ENCODE assay signal across 11 cellular contexts in genomic region chr1:2212167-2212541, GRCh38. TPM values are rescaled to one million over a fixed set of nuclear protein-coding genes. Genes with fewer than 3 reads are reported as not detected.
DNase-seq lines count a peak whose midpoint lies in the region; ATAC-seq and TF ChIP-seq lines count a peak whose summit lies in the region.
"Had no signal": no experiment of that assay in that cellular context is flagged by ENCODE, and none has a peak within 500 bp of the region (broad histone marks: within the 10 kb centered on the region; RNA-seq: fewer than 3 reads in every experiment).

No MANE protein-coding gene starts in this region.

- H3K27ac Mint-ChIP-seq in osteocyte (ENCODE audit: unreplicated experiment) = peak overlapping the region; percentile 91
- H3K27ac Mint-ChIP-seq: activated T-helper 1 cell treated with anti-CD3 and anti-CD28 coated beads, Interleukin-12 subunit alpha, Interleukin-12 subunit beta, Interleukin-2, Interleukin-4 antibody, amounts not matched to agents 30 ng/mL and 10 ng/mL and 1 ng/mL, durations not matched to agents 14 hours and 24 hours and 36 hours; CD4-positive, alpha-beta T cell had no signal

- no peaks in the 10 kb centered on the region for H3K36me3 Mint-ChIP-seq in osteocyte (ENCODE audit: unreplicated experiment)

- H3K79me2 ChIP-seq in ACC112 (ENCODE audit: control insufficient read depth, insufficient read depth, low read length, unreplicated experiment) = no peaks in the 10 kb centered on the region

- ATAC-seq in SK-N-SH treated with all-trans-retinoic acid at 6 μM for 48 hours = peak; percentile 7; the same call in 1 of the 3 replicates
- ATAC-seq in GM21717 (IDR thresholded peaks at IDR 0.05; ENCODE audit: unreplicated experiment) = no peak
- ATAC-seq in HG02973 (IDR thresholded peaks at IDR 0.05; ENCODE audit: unreplicated experiment) = no peak
- no peak for ATAC-seq in HG03108 (IDR thresholded peaks at IDR 0.05; ENCODE audit: unreplicated experiment)

- intact Hi-C loops in posterior cingulate gyrus (cut with DNase I) = no loop called here

- H3K4me3 Mint-ChIP-seq in osteocyte (ENCODE audit: unreplicated experiment) = no peak overlapping the region
- H3K4me3 Mint-ChIP-seq: activated T-helper 1 cell treated with anti-CD3 and anti-CD28 coated beads, Interleukin-12 subunit alpha, Interleukin-12 subunit beta, Interleukin-2, Interleukin-4 antibody, amounts not matched to agents 30 ng/mL and 10 ng/mL and 1 ng/mL, durations not matched to agents 14 hours and 24 hours and 36 hours had no signal

- H3K4me1 Mint-ChIP-seq in osteocyte (ENCODE audit: unreplicated experiment) = peaks cover 44% of the 10 kb centered on the region

- H3K4me3 ChIP-seq in ACC112 (ENCODE audit: low read depth, low read length) (no peak overlapping the region), fibroblast of pulmonary artery (replicated peaks; ENCODE audit: low read depth, low read length) (peak overlapping the region; percentile 30)

- DNase-seq in fibroblast of pulmonary artery (ENCODE audit: low read depth) (no peak), osteocyte (ENCODE audit: extremely low spot score, unreplicated experiment) (no peak), posterior cingulate gyrus (no peak)
- DNase-seq: NCI-H1048 had no signal

- H3K4me1 ChIP-seq in ACC112 (ENCODE audit: control insufficient read depth, insufficient read depth, low read length, unreplicated experiment) = peaks cover 47% of the 10 kb centered on the region

- no peaks in the 10 kb centered on the region for H3K27me3 Mint-ChIP-seq in osteocyte (ENCODE audit: unreplicated experiment)
- H3K27me3 Mint-ChIP-seq: CD4-positive, alpha-beta T cell had no signal

- no peaks in the 10 kb centered on the region for H3K36me3 ChIP-seq in ACC112 (ENCODE audit: insufficient read depth, low read length)

- H2AFZ ChIP-seq in ACC112 (ENCODE audit: low read length, unreplicated experiment) = no peak overlapping the region

- no peaks in the 10 kb centered on the region for H3K9me3 Mint-ChIP-seq in osteocyte (ENCODE audit: unreplicated experiment)
- H3K9me3 Mint-ChIP-seq: activated T-helper 1 cell treated with anti-CD3 and anti-CD28 coated beads, Interleukin-12 subunit alpha, Interleukin-12 subunit beta, Interleukin-2, Interleukin-4 antibody, amounts not matched to agents 30 ng/mL and 10 ng/mL and 1 ng/mL, durations not matched to agents 14 hours and 24 hours and 36 hours; CD4-positive, alpha-beta T cell had no signal

- no peak for TF ChIP-seq CTCF in fibroblast of pulmonary artery (IDR thresholded peaks at IDR 0.05; ENCODE audit: low read length, missing control alignments)
- no peak for TF ChIP-seq CTCF in osteocyte (IDR thresholded peaks at IDR 0.05)

- H3K27ac ChIP-seq in ACC112 (ENCODE audit: low read depth, low read length) = peak overlapping the region; percentile 95

- no peaks in the 10 kb centered on the region for H3K27me3 ChIP-seq in ACC112 (ENCODE audit: insufficient read depth, low read length)

TF ChIP-seq in SK-N-SH treated with all-trans-retinoic acid at 6 μM for 48 hours, 23 proteins besides CTCF, POLR2A, EP300 and RAD21:
- TF ChIP-seq ZNF70 (CRISPR knock-in tag; IDR thresholded peaks at IDR 0.05) = no peak
- TF ChIP-seq BACH2 (CRISPR knock-in tag; IDR thresholded peaks at IDR 0.05; ENCODE audit: borderline replicate concordance) = no peak
- no peak for TF ChIP-seq ARNTL (CRISPR knock-in tag; IDR thresholded peaks at IDR 0.05; ENCODE audit: borderline replicate concordance, low read depth)
- no peak for TF ChIP-seq GLIS3 (CRISPR knock-in tag; IDR thresholded peaks at IDR 0.05)
- TF ChIP-seq OSR1 (CRISPR knock-in tag; IDR thresholded peaks at IDR 0.05) = no peak
- TF ChIP-seq ZFP30 (CRISPR knock-in tag; IDR thresholded peaks at IDR 0.05) = no peak
- no peak for TF ChIP-seq CREB5 (CRISPR knock-in tag; IDR thresholded peaks at IDR 0.05; ENCODE audit: low read depth)
- TF ChIP-seq CSRNP3 (CRISPR knock-in tag; IDR thresholded peaks at IDR 0.05) = no peak
- no peak for TF ChIP-seq RARB (CRISPR knock-in tag; IDR thresholded peaks at IDR 0.05)
- no peak for TF ChIP-seq ISL1 (CRISPR knock-in tag; IDR thresholded peaks at IDR 0.05)
- no peak for TF ChIP-seq TOX (CRISPR knock-in tag; IDR thresholded peaks at IDR 0.05; ENCODE audit: borderline replicate concordance)
- no peak for TF ChIP-seq ZNF8 (CRISPR knock-in tag; IDR thresholded peaks at IDR 0.05)
- TF ChIP-seq ZNF565 (CRISPR knock-in tag; conservative IDR thresholded peaks at IDR 0.05; ENCODE audit: low read depth) = no peak
- TF ChIP-seq ESRRG (CRISPR knock-in tag; IDR thresholded peaks at IDR 0.05) = no peak
- no peak for TF ChIP-seq CSDC2 (CRISPR knock-in tag; IDR thresholded peaks at IDR 0.05)
- no peak for TF ChIP-seq PPARA (CRISPR knock-in tag; IDR thresholded peaks at IDR 0.05; ENCODE audit: borderline replicate concordance)
- TF ChIP-seq TSHZ2 (CRISPR knock-in tag; IDR thresholded peaks at IDR 0.05) = no peak
- no peak for TF ChIP-seq ZC3H10 (CRISPR knock-in tag; IDR thresholded peaks at IDR 0.05)
- TF ChIP-seq POU6F1 (CRISPR knock-in tag; IDR thresholded peaks at IDR 0.05; ENCODE audit: borderline replicate concordance, low read depth) = no peak

RNA-seq across cellular contexts. Expression of gene SKI, which starts 16.0 kb away (rescaled TPM):
- 131 and 132 TPM in 2 replicates for total RNA-seq in osteocyte

RNA-seq across cellular contexts. Expression of gene FAAP20, which starts 17.6 kb away (rescaled TPM):
- total RNA-seq in osteocyte = 85.1 and 90.4 TPM in 2 replicates
